In genomic region chr11:70871881-70872280, GRCh38 we compare ENCODE assay signal across 17 cellular contexts.
DNase-seq lines count a peak whose midpoint lies in the region; ATAC-seq and TF ChIP-seq lines count a peak whose summit lies in the region.
"Had no signal": no experiment of that assay in that cellular context is flagged by ENCODE, and none has a peak within 500 bp of the region (broad histone marks: within the 10 kb centered on the region; RNA-seq: fewer than 3 reads in every experiment).

No MANE protein-coding gene starts in this region.

- no peak overlapping the region for H3K27ac Mint-ChIP-seq in activated naive CD8-positive, alpha-beta T cell treated with anti-CD3 and anti-CD28 coated beads for 36 hours
- H3K27ac Mint-ChIP-seq: CD8-positive, alpha-beta T cell had no signal

- no peak overlapping the region for H3K27ac ChIP-seq in transverse colon
- H3K27ac ChIP-seq: A549, tibial artery had no signal

- no peaks in the 10 kb centered on the region for H3K36me3 Mint-ChIP-seq in activated naive CD8-positive, alpha-beta T cell treated with anti-CD3 and anti-CD28 coated beads for 36 hours
- H3K36me3 Mint-ChIP-seq: CD8-positive, alpha-beta T cell had no signal

- TF ChIP-seq EP300 in transverse colon (IDR thresholded peaks at IDR 0.05; ENCODE audit: low read depth) = no peak

- no peaks in the 10 kb centered on the region for H3K27me3 ChIP-seq in transverse colon

- no peak for ATAC-seq in GM19397 (IDR thresholded peaks at IDR 0.05; ENCODE audit: unreplicated experiment)
- ATAC-seq: A549; CD8-positive, alpha-beta T cell; GM12878 had no signal

- no peaks in the 10 kb centered on the region for H3K9me3 Mint-ChIP-seq in activated naive CD8-positive, alpha-beta T cell treated with anti-CD3 and anti-CD28 coated beads for 36 hours
- H3K9me3 Mint-ChIP-seq: CD8-positive, alpha-beta T cell had no signal

- H3K4me1 Mint-ChIP-seq in activated naive CD8-positive, alpha-beta T cell treated with anti-CD3 and anti-CD28 coated beads for 36 hours = no peaks in the 10 kb centered on the region

- TF ChIP-seq CTCF in fibroblast of villous mesenchyme (IDR thresholded peaks at IDR 0.05; ENCODE audit: insufficient read depth, low read depth, low read length) (no peak), transverse colon (IDR thresholded peaks at IDR 0.05) (no peak)

- H3K4me3 Mint-ChIP-seq in activated naive CD8-positive, alpha-beta T cell treated with anti-CD3 and anti-CD28 coated beads for 36 hours = no peak overlapping the region
- H3K4me3 Mint-ChIP-seq: CD8-positive, alpha-beta T cell had no signal

- peaks cover 13% of the 10 kb centered on the region for H3K27me3 Mint-ChIP-seq in activated naive CD8-positive, alpha-beta T cell treated with anti-CD3 and anti-CD28 coated beads for 36 hours

- in situ Hi-C loops in transverse colon (cut with MboI; ENCODE audit: low pct_ligation_motif_present in 1 of 4, low pct_unique_long_range_greater_than_20kb in 1 of 4, low sequenced_read_pairs in 3 of 4) = no loop called here

- no peak for TF ChIP-seq POLR2A in transverse colon (IDR thresholded peaks at IDR 0.05)

- DNase-seq in NCI-H345 (lab: John Stamatoyannopoulos, UW) = peak; percentile 36
- no peak for DNase-seq in NCI-H345 treated with DMSO at 0.1 percent for 48 hours (lab: John Stamatoyannopoulos, UW; ENCODE audit: unreplicated experiment)
- peak; percentile 84 for DNase-seq in NCI-H748 (lab: John Stamatoyannopoulos, UW; ENCODE audit: unreplicated experiment)
- peak; percentile 5 for DNase-seq in fibroblast of villous mesenchyme (ENCODE audit: low read depth)
- DNase-seq in transverse colon = peak; percentile 18
- DNase-seq in activated naive CD8-positive, alpha-beta T cell treated with anti-CD3 and anti-CD28 coated beads for 36 hours = no peak
- no peak for DNase-seq in NCI-H1930 (lab: John Stamatoyannopoulos, UW)
- DNase-seq: CD8-positive, alpha-beta T cell; cerebellar nuclear complex; H7; MM.1S; NCI-H524; stimulated activated CD4-positive, alpha-beta T cell treated with anti-CD3 and anti-CD28 coated beads, Interleukin-4, amount 100 ng/mL, for 24 hours; tibial artery had no signal

- H3K4me1 ChIP-seq in transverse colon = no peaks in the 10 kb centered on the region
- H3K4me1 ChIP-seq: A549, tibial artery had no signal

- H3K4me3 ChIP-seq in fibroblast of villous mesenchyme (ENCODE audit: low read depth, low read length) (no peak overlapping the region), transverse colon (no peak overlapping the region)
- H3K4me3 ChIP-seq: A549, GM12878, tibial artery had no signal

- intact Hi-C loops in transverse colon (cut with DNase I; ENCODE audit: low total_unique reads) = no loop called here

- WGBS in transverse colon (ENCODE audit: low coverage in 1 of 2), 2 donors = 72 to 73% methylated on average over 4 to 12 of the region's 12 CpGs

- H3K9me3 ChIP-seq in transverse colon = no peaks in the 10 kb centered on the region
- H3K9me3 ChIP-seq: A549, tibial artery had no signal

- H3K36me3 ChIP-seq in transverse colon = no peaks in the 10 kb centered on the region
- H3K36me3 ChIP-seq: tibial artery had no signal

Comparison
In these comparisons a context has a peak if more than half of its experiments do, and no peak if none do; other contexts are left out.
1. DNase-seq: peak in NCI-H345 (single experiment), NCI-H748 (single experiment), fibroblast of villous mesenchyme (single experiment) and transverse colon (single experiment); none in NCI-H345 treated with DMSO at 0.1 percent for 48 hours (single experiment), activated naive CD8-positive, alpha-beta T cell treated with anti-CD3 and anti-CD28 coated beads for 36 hours (single experiment) and NCI-H1930 (0 of 2).